Comparison of ENCODE assay signal across 17 cellular contexts in genomic region chr2:108917078-108917440, GRCh38.
DNase-seq lines count a peak whose midpoint lies in the region; ATAC-seq and TF ChIP-seq lines count a peak whose summit lies in the region.
"Had no signal": no experiment of that assay in that cellular context is flagged by ENCODE, and none has a peak within 500 bp of the region (broad histone marks: within the 10 kb centered on the region; RNA-seq: fewer than 3 reads in every experiment).

No MANE protein-coding gene starts in this region.

- H3K4me1 Mint-ChIP-seq in naive thymus-derived CD4-positive, alpha-beta T cell, result peaks cover 0 to 22% (median 13%) of the 10 kb centered on the region in 7 donors

- no peak overlapping the region for H3K9ac ChIP-seq in fibroblast of lung (ENCODE audit: insufficient read depth, low read length)

- ATAC-seq in naive thymus-derived CD4-positive, alpha-beta T cell, result no peak
- ATAC-seq in GM19467 (IDR thresholded peaks at IDR 0.05; ENCODE audit: unreplicated experiment), result no peak
- ATAC-seq in GM19351 (IDR thresholded peaks at IDR 0.05; ENCODE audit: unreplicated experiment), result no peak

- peak overlapping the region in 5 of 9 donors; percentile 21 to 81 (median 51) for H3K27ac Mint-ChIP-seq in naive thymus-derived CD4-positive, alpha-beta T cell
- H3K27ac Mint-ChIP-seq: CD4-positive, alpha-beta memory T cell; T-helper 2 cell treated with Interferon-gamma antibody and Interleukin-4, amounts not matched to agents 5 μg/mL and 100 μg/mL, for 36 hours had no signal

- no peak overlapping the region for H3K4me2 ChIP-seq in fibroblast of lung (ENCODE audit: extremely low read depth, insufficient read depth, low read length)

- WGBS in testis, 2 donors, result 36 to 43% methylated on average over 10 of the region's 10 CpGs

- DNase-seq in Peyer's patch (peak in 2 of 3 donors; percentile 38 to 44), fibroblast of lung (ENCODE audit: low read depth in 2 of 2) (peak; percentile 46 to 50), testis (peak; percentile 24), HT-29 (ENCODE audit: low spot score) (no peak), ecto neural progenitor cell (ENCODE audit: low spot score) (no peak)
- no peak for DNase-seq in naive thymus-derived CD4-positive, alpha-beta T cell
- DNase-seq: activated CD4-positive, alpha-beta T cell treated with anti-CD3 and anti-CD28 coated beads for 48 hours; CD4-positive, alpha-beta memory T cell; mammary epithelial cell; NCI-H2081 treated with DMSO at 0.1 percent for 48 hours; NCI-H82; pancreas had no signal

- no peaks in the 10 kb centered on the region for H3K36me3 ChIP-seq in Peyer's patch
- H3K36me3 ChIP-seq in fibroblast of lung (ENCODE audit: control insufficient read depth, insufficient read depth, low read length), result no peaks in the 10 kb centered on the region
- H3K36me3 ChIP-seq in naive thymus-derived CD4-positive, alpha-beta T cell (ENCODE audit: control insufficient read depth in 2 of 3, insufficient read depth in 3 of 3, low read length in 3 of 3), result peaks cover 0 to 54% (median 0%) of the 10 kb centered on the region in 3 experiments
- no peaks in the 10 kb centered on the region for H3K36me3 ChIP-seq in testis (ENCODE audit: low read depth, missing control alignments)
- H3K36me3 ChIP-seq: pancreas, tibial artery had no signal

- H3K4me1 ChIP-seq in Peyer's patch (peaks cover 0 to 4% (median 0%) of the 10 kb centered on the region in 4 donors), fibroblast of lung (ENCODE audit: control insufficient read depth, extremely low read depth, insufficient read depth, low read length) (no peaks in the 10 kb centered on the region), testis (peaks cover 7% of the 10 kb centered on the region)
- no peaks in the 10 kb centered on the region for H3K4me1 ChIP-seq in naive thymus-derived CD4-positive, alpha-beta T cell (ENCODE audit: control insufficient read depth in 2 of 2, insufficient read depth in 2 of 2, low read length in 2 of 2)
- H3K4me1 ChIP-seq: pancreas, tibial artery had no signal

- POLR2A ChIA-PET in naive thymus-derived CD4-positive, alpha-beta T cell (lab: Charles Lee), result no interaction called here

- H3K27ac ChIP-seq in Peyer's patch (no peak overlapping the region), fibroblast of lung (ENCODE audit: insufficient read depth, low read length) (no peak overlapping the region), testis (no peak overlapping the region)
- no peak overlapping the region for H3K27ac ChIP-seq in naive thymus-derived CD4-positive, alpha-beta T cell (ENCODE audit: low read depth, low read length)
- H3K27ac ChIP-seq: coronary artery, pancreas, tibial artery had no signal

- H4K20me1 ChIP-seq in fibroblast of lung (ENCODE audit: control insufficient read depth, extremely low read depth, insufficient read depth, low read length), result no peaks in the 10 kb centered on the region

- CTCF ChIA-PET in naive thymus-derived CD4-positive, alpha-beta T cell (lab: Charles Lee), result interaction anchor here (0.5 to 1.2 kb wide), 2 partner anchors 51 to 70 kb away, joined by 3 read pairs; no protein-coding TSS in a partner anchor

- peaks cover 0 to 45% (median 6%) of the 10 kb centered on the region in 5 donors for H3K36me3 Mint-ChIP-seq in naive thymus-derived CD4-positive, alpha-beta T cell
- H3K36me3 Mint-ChIP-seq: CD4-positive, alpha-beta memory T cell had no signal

- no peak overlapping the region for H3K4me3 Mint-ChIP-seq in naive thymus-derived CD4-positive, alpha-beta T cell
- H3K4me3 Mint-ChIP-seq: CD4-positive, alpha-beta memory T cell; T-helper 2 cell treated with Interferon-gamma antibody and Interleukin-4, amounts not matched to agents 5 μg/mL and 100 μg/mL, for 36 hours had no signal

- TF ChIP-seq POLR2A in Peyer's patch (IDR thresholded peaks at IDR 0.05) (no peak), testis (IDR thresholded peaks at IDR 0.05) (no peak)

- peaks cover 0 to 3% (median 0%) of the 10 kb centered on the region in 5 donors for H3K27me3 Mint-ChIP-seq in naive thymus-derived CD4-positive, alpha-beta T cell
- H3K27me3 Mint-ChIP-seq: CD4-positive, alpha-beta memory T cell had no signal

- no peak for TF ChIP-seq CTCF in Peyer's patch (IDR thresholded peaks at IDR 0.05)
- TF ChIP-seq CTCF in fibroblast of lung (conservative IDR thresholded peaks at IDR 0.05 in 1 of 2, IDR thresholded peaks at IDR 0.05 in 1 of 2; ENCODE audit: low read depth in 1 of 2, low read length in 2 of 2), result no peak
- no peak for TF ChIP-seq CTCF in testis (IDR thresholded peaks at IDR 0.05)

- intact Hi-C loops in naive thymus-derived CD4-positive, alpha-beta T cell (cut with micrococcal nuclease), result no loop called here
- intact Hi-C loops in testis (cut with DNase I; ENCODE audit: low total_unique reads), result no loop called here

- no peak overlapping the region for H3K4me3 ChIP-seq in Peyer's patch
- H3K4me3 ChIP-seq in fibroblast of lung (replicated peaks in 1 of 4; ENCODE audit: control extremely low read depth in 1 of 4, insufficient read depth in 1 of 4, low read depth in 3 of 4, low read length in 4 of 4), result no peak overlapping the region
- no peak overlapping the region for H3K4me3 ChIP-seq in naive thymus-derived CD4-positive, alpha-beta T cell (ENCODE audit: low read length)
- no peak overlapping the region for H3K4me3 ChIP-seq in testis
- H3K4me3 ChIP-seq: coronary artery, pancreas, tibial artery had no signal

- H3K79me2 ChIP-seq in fibroblast of lung (ENCODE audit: control insufficient read depth, insufficient read depth, low read length), result no peaks in the 10 kb centered on the region

- H3K9me3 ChIP-seq in Peyer's patch, result no peaks in the 10 kb centered on the region
- no peaks in the 10 kb centered on the region for H3K9me3 ChIP-seq in fibroblast of lung (ENCODE audit: control insufficient read depth, insufficient read depth, low read depth, low read length)
- no peaks in the 10 kb centered on the region for H3K9me3 ChIP-seq in naive thymus-derived CD4-positive, alpha-beta T cell (ENCODE audit: control insufficient read depth in 2 of 3, low read length in 3 of 3)
- H3K9me3 ChIP-seq in testis, result no peaks in the 10 kb centered on the region
- H3K9me3 ChIP-seq: pancreas, tibial artery had no signal

- H3K27me3 ChIP-seq in Peyer's patch (no peaks in the 10 kb centered on the region), fibroblast of lung (ENCODE audit: control insufficient read depth, insufficient read depth, low read length) (peaks cover 22% of the 10 kb centered on the region), testis (no peaks in the 10 kb centered on the region)
- H3K27me3 ChIP-seq in naive thymus-derived CD4-positive, alpha-beta T cell (ENCODE audit: control insufficient read depth in 2 of 2, insufficient read depth in 2 of 2, low read length in 2 of 2), result no peaks in the 10 kb centered on the region
- H3K27me3 ChIP-seq: pancreas had no signal

- no peaks in the 10 kb centered on the region for H3K9me3 Mint-ChIP-seq in naive thymus-derived CD4-positive, alpha-beta T cell
- H3K9me3 Mint-ChIP-seq: T-helper 2 cell treated with Interferon-gamma antibody and Interleukin-4, amounts not matched to agents 5 μg/mL and 100 μg/mL, for 36 hours had no signal

- H2AFZ ChIP-seq in fibroblast of lung (ENCODE audit: low read length), result no peak overlapping the region

Comparison
In these comparisons a context has a peak if more than half of its experiments do, and no peak if none do; other contexts are left out.
1. DNase-seq: peak in Peyer's patch (2 of 3), fibroblast of lung (2 of 2) and testis (single experiment); none in naive thymus-derived CD4-positive, alpha-beta T cell (0 of 9), HT-29 (single experiment) and ecto neural progenitor cell (single experiment).